Comparison of ENCODE assay signal across 23 cellular contexts in the genomic region with DNA sequence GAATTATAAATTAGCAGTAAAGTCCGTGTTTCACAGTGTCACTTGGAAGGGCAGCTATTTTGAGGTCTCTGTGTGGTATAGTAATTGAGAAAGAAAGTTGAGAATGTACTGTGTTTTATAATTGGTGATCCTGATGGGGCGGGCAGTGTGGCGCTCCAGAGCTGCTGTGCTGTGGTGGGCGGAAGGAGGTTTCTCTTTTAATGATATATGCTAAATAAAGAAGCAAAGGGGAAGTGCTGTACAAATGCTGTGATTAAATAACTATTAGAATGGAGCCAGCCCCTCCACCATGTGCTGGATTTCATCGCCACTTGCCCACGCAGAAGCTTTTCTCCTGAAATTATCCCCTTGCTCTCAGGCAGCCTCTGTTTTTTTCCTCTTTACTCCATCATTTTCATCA. TPM values are rescaled to one million over a fixed set of nuclear protein-coding genes. Genes with fewer than 3 reads are reported as not detected.
DNase-seq lines count a peak whose midpoint lies in the region; ATAC-seq lines count a peak whose summit lies in the region.
"Had no signal": no experiment of that assay in that cellular context is flagged by ENCODE, and none has a peak within 500 bp of the region (broad histone marks: within the 10 kb centered on the region; RNA-seq: fewer than 3 reads in every experiment).

No MANE protein-coding gene starts in this region.

- no peak overlapping the region for H3K4me3 Mint-ChIP-seq in activated CD4-positive, alpha-beta T cell treated with anti-CD3 and anti-CD28 coated beads, Interleukin-2, amount 10 ng/mL, durations not matched to agents 7 days and 5 days
- H3K4me3 Mint-ChIP-seq in T-helper 17 cell = no peak overlapping the region
- no peak overlapping the region for H3K4me3 Mint-ChIP-seq in activated T-cell treated with anti-CD3 and anti-CD28 coated beads, Interleukin-2, amount 50 U/mL, for 24 hours
- H3K4me3 Mint-ChIP-seq: activated CD8-positive, alpha-beta memory T cell treated with anti-CD3 and anti-CD28 coated beads, Interleukin-2, amount 10 ng/mL, durations not matched to agents 7 days and 5 days; CD8-positive, alpha-beta T cell had no signal

- no peaks in the 10 kb centered on the region for H3K27me3 Mint-ChIP-seq in activated CD4-positive, alpha-beta T cell treated with anti-CD3 and anti-CD28 coated beads, Interleukin-2, amount 10 ng/mL, durations not matched to agents 7 days and 5 days
- no peaks in the 10 kb centered on the region for H3K27me3 Mint-ChIP-seq in T-helper 17 cell
- no peaks in the 10 kb centered on the region for H3K27me3 Mint-ChIP-seq in activated T-cell treated with anti-CD3 and anti-CD28 coated beads, Interleukin-2, amount 50 U/mL, for 24 hours
- H3K27me3 Mint-ChIP-seq: activated CD8-positive, alpha-beta memory T cell treated with anti-CD3 and anti-CD28 coated beads, Interleukin-2, amount 10 ng/mL, durations not matched to agents 7 days and 5 days had no signal

- POLR2A ChIA-PET in activated CD4-positive, alpha-beta T cell treated with anti-CD3 and anti-CD28 coated beads, Interleukin-2, amount 10 ng/mL, durations not matched to agents 7 days and 5 days (lab: Charles Lee) = no interaction called here

- H3K9me3 Mint-ChIP-seq in activated CD4-positive, alpha-beta T cell treated with anti-CD3 and anti-CD28 coated beads, Interleukin-2, amount 10 ng/mL, durations not matched to agents 7 days and 5 days = no peaks in the 10 kb centered on the region
- no peaks in the 10 kb centered on the region for H3K9me3 Mint-ChIP-seq in activated T-cell treated with anti-CD3 and anti-CD28 coated beads, Interleukin-2, amount 50 U/mL, for 24 hours
- H3K9me3 Mint-ChIP-seq: CD8-positive, alpha-beta T cell had no signal

- DNase-seq in activated CD4-positive, alpha-beta T cell treated with anti-CD3 and anti-CD28 coated beads, Interleukin-2, amount 10 ng/mL, durations not matched to agents 7 days and 5 days = no peak
- DNase-seq in activated CD4-positive, alpha-beta T cell treated with anti-CD3 and anti-CD28 coated beads, Interleukin-2, amount 50 U/mL, for 48 hours = no peak
- DNase-seq in T-helper 17 cell = no peak
- DNase-seq in activated T-cell treated with anti-CD3 and anti-CD28 coated beads, Interleukin-2, amount 50 U/mL, for 24 hours = no peak
- no peak for DNase-seq in stimulated activated naive CD8-positive, alpha-beta T cell treated with anti-CD3 and anti-CD28 coated beads, Interleukin-15, Interleukin-2, amounts not matched to agents 100 U/mL and 50 U/mL, for 24 hours
- DNase-seq: activated CD8-positive, alpha-beta memory T cell treated with anti-CD3 and anti-CD28 coated beads, Interleukin-2, amount 10 ng/mL, durations not matched to agents 7 days and 5 days; activated effector memory CD4-positive, alpha-beta T cell treated with anti-CD3 and anti-CD28 coated beads, Interleukin-2, amount 50 U/mL, for 16 hours; CD8-positive, alpha-beta T cell; DND-41; gastrocnemius medialis; GM23248; MG63; NCI-H2029; NCI-H446; NK-92 treated with Interleukin-12 subunit alpha and Interleukin-12 subunit beta, amount 100 ng/mL, for 24 hours; Right ventricle myocardium superior; spleen; stimulated activated CD8-positive, alpha-beta memory T cell treated with anti-CD3 and anti-CD28 coated beads, Interleukin-4, amount 100 ng/mL, for 48 hours; testis had no signal

- peak overlapping the region; percentile 14 for H3K27ac Mint-ChIP-seq in activated CD4-positive, alpha-beta T cell treated with anti-CD3 and anti-CD28 coated beads, Interleukin-2, amount 10 ng/mL, durations not matched to agents 7 days and 5 days
- H3K27ac Mint-ChIP-seq in T-helper 17 cell = peak overlapping the region; percentile 67
- no peak overlapping the region for H3K27ac Mint-ChIP-seq in activated T-cell treated with anti-CD3 and anti-CD28 coated beads, Interleukin-2, amount 50 U/mL, for 24 hours
- H3K27ac Mint-ChIP-seq: activated CD8-positive, alpha-beta memory T cell treated with anti-CD3 and anti-CD28 coated beads, Interleukin-2, amount 10 ng/mL, durations not matched to agents 7 days and 5 days; CD8-positive, alpha-beta T cell had no signal

- peaks cover under 1% of the 10 kb centered on the region for H3K4me1 Mint-ChIP-seq in activated CD4-positive, alpha-beta T cell treated with anti-CD3 and anti-CD28 coated beads, Interleukin-2, amount 10 ng/mL, durations not matched to agents 7 days and 5 days
- H3K4me1 Mint-ChIP-seq in T-helper 17 cell = peaks cover 4% of the 10 kb centered on the region
- H3K4me1 Mint-ChIP-seq in activated T-cell treated with anti-CD3 and anti-CD28 coated beads, Interleukin-2, amount 50 U/mL, for 24 hours (ENCODE audit: low read depth) = peaks cover 12% of the 10 kb centered on the region
- H3K4me1 Mint-ChIP-seq: activated CD8-positive, alpha-beta memory T cell treated with anti-CD3 and anti-CD28 coated beads, Interleukin-2, amount 10 ng/mL, durations not matched to agents 7 days and 5 days had no signal

- H3K36me3 Mint-ChIP-seq in activated CD4-positive, alpha-beta T cell treated with anti-CD3 and anti-CD28 coated beads, Interleukin-2, amount 10 ng/mL, durations not matched to agents 7 days and 5 days (ENCODE audit: low read depth) = peaks cover 31% of the 10 kb centered on the region
- H3K36me3 Mint-ChIP-seq in T-helper 17 cell (ENCODE audit: low read depth) = peaks cover 7% of the 10 kb centered on the region
- H3K36me3 Mint-ChIP-seq in activated T-cell treated with anti-CD3 and anti-CD28 coated beads, Interleukin-2, amount 50 U/mL, for 24 hours (ENCODE audit: low read depth) = peaks cover 86% of the 10 kb centered on the region

- peak; percentile 62 for ATAC-seq in HG03378 (IDR thresholded peaks at IDR 0.05; ENCODE audit: unreplicated experiment)
- ATAC-seq in T-helper 17 cell = no peak
- no peak for ATAC-seq in GM18907 (IDR thresholded peaks at IDR 0.05; ENCODE audit: unreplicated experiment)
- ATAC-seq in stimulated activated naive CD8-positive, alpha-beta T cell treated with anti-CD3 and anti-CD28 coated beads, Interleukin-15, Interleukin-2, amounts not matched to agents 100 U/mL and 50 U/mL, for 24 hours = no peak
- ATAC-seq in GM19455 (IDR thresholded peaks at IDR 0.05; ENCODE audit: unreplicated experiment) = no peak
- ATAC-seq: activated CD8-positive, alpha-beta memory T cell treated with anti-CD3 and anti-CD28 coated beads, Interleukin-2, amount 10 ng/mL, durations not matched to agents 7 days and 5 days; CD8-positive, alpha-beta T cell; gastrocnemius medialis; left lobe of liver had no signal

- CTCF ChIA-PET in activated CD4-positive, alpha-beta T cell treated with anti-CD3 and anti-CD28 coated beads, Interleukin-2, amount 10 ng/mL, durations not matched to agents 7 days and 5 days (lab: Charles Lee) = no interaction called here

- H3K9me3 ChIP-seq in T-helper 17 cell (ENCODE audit: control insufficient read depth, low read length, poor library complexity, severe bottlenecking) = no peaks in the 10 kb centered on the region
- H3K9me3 ChIP-seq: gastrocnemius medialis, MG63, spleen, testis had no signal

RNA-seq across cellular contexts. Expression of gene ATXN10, which starts 24.6 kb away (rescaled TPM):
- 100 to 1,000 TPM in 1 of 2 experiments, 10 to 100 TPM in 1; 91.5 to 103 TPM for total RNA-seq in activated CD4-positive, alpha-beta T cell treated with anti-CD3 and anti-CD28 coated beads, Interleukin-2, amount 10 ng/mL, durations not matched to agents 7 days and 5 days
- 10 to 100 TPM; 52.9 to 55.7 TPM for total RNA-seq in T-helper 17 cell
